ENCODE assay signal across 22 cellular contexts in genomic region chr3:116083686-116084085, GRCh38.
A peak's percentile ranks its signal among the peaks of the same experiment; 100 is the strongest.
DNase-seq lines count a peak whose midpoint lies in the region; TF ChIP-seq lines count a peak whose summit lies in the region.
"Had no signal": no experiment of that assay in that cellular context is flagged by ENCODE, and none has a peak within 500 bp of the region (broad histone marks: within the 10 kb centered on the region; RNA-seq: fewer than 3 reads in every experiment).

No MANE protein-coding gene starts in this region.

- POLR2A ChIA-PET in A673 (lab: Charles Lee; ENCODE audit: low non-redundant PET), result no interaction called here

- intact Hi-C loops in A673 (cut with micrococcal nuclease; ENCODE audit: unreplicated experiment), result no loop called here

- H3K9me3 ChIP-seq in A673 (ENCODE audit: low read depth, low read length, poor library complexity, severe bottlenecking), result no peaks in the 10 kb centered on the region
- H3K9me3 ChIP-seq: BLaER1 treated with 17β-estradiol and CSF1 and Interleukin-3, amounts not matched to agents 10 nM and 100 nM; Caco-2; heart right ventricle; SJSA1 had no signal

- H3K27ac ChIP-seq in A673 (ENCODE audit: low read depth, low read length, poor library complexity, severe bottlenecking), result no peak overlapping the region
- H3K27ac ChIP-seq: BLaER1 treated with 17β-estradiol and CSF1 and Interleukin-3, amounts not matched to agents 10 nM and 100 nM; heart right ventricle; sigmoid colon; SJSA1 had no signal

- CTCF ChIA-PET in A673 (lab: Charles Lee), result no interaction called here

- no peak for TF ChIP-seq CTCF in A673 (conservative IDR thresholded peaks at IDR 0.05; ENCODE audit: low read depth, low read length)

- peak; percentile 8 for DNase-seq in A673 (ENCODE audit: low spot score)
- peak; percentile 75 for DNase-seq in HT1080 (ENCODE audit: low read depth)
- DNase-seq in astrocyte of the hippocampus (ENCODE audit: low read depth, low spot score), result peak; percentile 52
- peak; percentile 94 for DNase-seq in foreskin melanocyte
- DNase-seq in NCI-H82 (lab: John Stamatoyannopoulos, UW), result no peak
- no peak for DNase-seq in hypothalamus (lab: John Stamatoyannopoulos, UW)
- DNase-seq in SIG-M5 treated with dmso at 0.1 percent for 504 hours (lab: John Stamatoyannopoulos, UW; ENCODE audit: unreplicated experiment), result no peak
- DNase-seq in NCI-H2081 (lab: John Stamatoyannopoulos, UW), result no peak
- DNase-seq: activated CD4-positive, alpha-beta T cell treated with anti-CD3 and anti-CD28 coated beads for 4 hours; activated gamma-delta T cell treated with Interleukin-2 at 50 U/mL for 16 hours; Caco-2; heart right ventricle; mesenchymal stem cell; NCI-H1105; NCI-H187 treated with DMSO at 0.1 percent for 48 hours; NCI-H2227 treated with DMSO at 0.1 percent for 48 hours; NCI-H526 treated with DMSO at 0.1 percent for 48 hours; sigmoid colon; stimulated activated CD4-positive, alpha-beta T cell treated with anti-CD3 and anti-CD28 coated beads, Interleukin-4, amount 100 ng/mL, for 4 hours; substantia nigra had no signal

- no peak overlapping the region for H3K4me3 ChIP-seq in A673 (ENCODE audit: low read depth, low read length, poor library complexity, severe bottlenecking)
- H3K4me3 ChIP-seq: BLaER1 treated with 17β-estradiol and CSF1 and Interleukin-3, amounts not matched to agents 10 nM and 100 nM; heart right ventricle; sigmoid colon; SJSA1 had no signal

- H3K36me3 ChIP-seq in A673 (ENCODE audit: insufficient read depth, low read length, poor library complexity, severe bottlenecking), result no peaks in the 10 kb centered on the region
- H3K36me3 ChIP-seq: BLaER1 treated with 17β-estradiol and CSF1 and Interleukin-3, amounts not matched to agents 10 nM and 100 nM; heart right ventricle; sigmoid colon; SJSA1 had no signal

- no TSS peak for BruUV-seq in A673 (replicated peaks; lab: Mats Ljungman, UMichigan)

- H3K4me1 ChIP-seq in A673 (ENCODE audit: insufficient read depth, low read length, poor library complexity, severe bottlenecking), result peaks cover 26% of the 10 kb centered on the region
- H3K4me1 ChIP-seq: BLaER1 treated with 17β-estradiol and CSF1 and Interleukin-3, amounts not matched to agents 10 nM and 100 nM; Caco-2; heart right ventricle; sigmoid colon had no signal

- no peaks in the 10 kb centered on the region for H3K27me3 ChIP-seq in A673 (replicated peaks; ENCODE audit: insufficient read depth, low read depth, low read length, poor library complexity)
- H3K27me3 ChIP-seq: BLaER1 treated with 17β-estradiol and CSF1 and Interleukin-3, amounts not matched to agents 10 nM and 100 nM; heart right ventricle; sigmoid colon; SJSA1 had no signal

Comparison
In these comparisons a context has a peak if more than half of its experiments do, and no peak if none do; other contexts are left out.
1. DNase-seq: peak in A673 (single experiment), HT1080 (single experiment), astrocyte of the hippocampus (single experiment) and foreskin melanocyte (single experiment); none in NCI-H82 (single experiment), hypothalamus (0 of 51), SIG-M5 treated with dmso at 0.1 percent for 504 hours (single experiment) and NCI-H2081 (0 of 2).